Comparison of ENCODE assay signal across 1 cellular context in the genomic region with DNA sequence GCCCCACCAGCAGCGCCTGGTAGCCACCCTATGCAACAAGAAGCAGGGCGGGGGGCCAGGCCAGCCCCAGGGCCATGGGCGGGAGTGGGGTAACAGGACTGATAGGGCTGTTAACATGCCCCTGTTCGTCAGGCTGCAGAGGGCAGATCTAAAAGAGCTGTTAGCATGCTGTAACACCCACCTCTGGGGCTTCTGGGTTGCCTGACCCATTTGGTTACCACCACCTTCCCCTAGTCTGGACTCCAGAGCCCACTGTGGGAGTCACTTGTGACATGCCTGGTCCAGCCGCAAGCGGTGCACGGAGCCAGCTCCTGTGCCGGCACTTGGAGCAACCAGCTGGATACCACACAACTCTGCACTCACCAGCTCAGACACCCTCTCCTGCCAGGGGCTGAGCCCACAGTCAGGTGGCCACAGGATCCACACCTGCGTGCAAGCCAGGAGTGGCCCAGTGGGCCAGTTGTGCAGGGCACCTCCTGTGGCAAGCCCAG.
TF ChIP-seq lines count a peak whose summit lies in the region.

No MANE protein-coding gene starts in this region.

TF ChIP-seq in HepG2, 621 proteins besides CTCF, POLR2A, EP300 and RAD21 (continues in another document):
- TF ChIP-seq ZNF350 (CRISPR knock-in tag; IDR thresholded peaks at IDR 0.05; ENCODE audit: borderline replicate concordance, low read depth) (peak; percentile 52; the same call in 1 of the 2 replicates), GTF2F1 (IDR thresholded peaks at IDR 0.05; ENCODE audit: low read length) (no peak), JUN (CRISPR knock-in tag; IDR thresholded peaks at IDR 0.05) (no peak), ZMYM3 (CRISPR knock-in tag; IDR thresholded peaks at IDR 0.05) (no peak), IRF2 (CRISPR knock-in tag; IDR thresholded peaks at IDR 0.05) (no peak), PRPF4 (IDR thresholded peaks at IDR 0.05; ENCODE audit: low read depth, low read length, poor library complexity, severe bottlenecking) (no peak), MIER2 (CRISPR knock-in tag; IDR thresholded peaks at IDR 0.05) (no peak), MAFG (CRISPR knock-in tag; IDR thresholded peaks at IDR 0.05) (no peak), TOPORS (CRISPR knock-in tag; IDR thresholded peaks at IDR 0.05) (no peak), SRSF1 (optimal IDR thresholded peaks at IDR 0.05; ENCODE audit: low read depth, low read length) (no peak), ZNF225 (CRISPR knock-in tag; IDR thresholded peaks at IDR 0.05) (no peak; the same call in 1 of the 2 replicates), HCFC1 (IDR thresholded peaks at IDR 0.05; ENCODE audit: low read depth, low read length) (no peak), ZNF746 (CRISPR knock-in tag; IDR thresholded peaks at IDR 0.05) (no peak), GLI4 (CRISPR knock-in tag; IDR thresholded peaks at IDR 0.05; ENCODE audit: borderline replicate concordance) (no peak), CHD2 (IDR thresholded peaks at IDR 0.05; ENCODE audit: low read depth, low read length) (no peak), ZNF768 (CRISPR knock-in tag; IDR thresholded peaks at IDR 0.05) (peak; percentile 52; the same call in 1 of the 2 replicates), HIVEP1 (CRISPR knock-in tag; IDR thresholded peaks at IDR 0.05) (peak; percentile 61), PRMT3 (CRISPR knock-in tag; IDR thresholded peaks at IDR 0.05; ENCODE audit: borderline replicate concordance, low read depth) (no peak), ZNF678 (CRISPR knock-in tag; IDR thresholded peaks at IDR 0.05) (no peak), ZNF441 (CRISPR knock-in tag; IDR thresholded peaks at IDR 0.05; ENCODE audit: borderline replicate concordance) (no peak), KLF13 (CRISPR knock-in tag; IDR thresholded peaks at IDR 0.05) (no peak), TEAD3 (CRISPR knock-in tag; optimal IDR thresholded peaks at IDR 0.05; ENCODE audit: borderline replicate concordance) (peak; percentile 32), ZSCAN12 (CRISPR knock-in tag; IDR thresholded peaks at IDR 0.05) (no peak)
- TF ChIP-seq, protein P1, sequence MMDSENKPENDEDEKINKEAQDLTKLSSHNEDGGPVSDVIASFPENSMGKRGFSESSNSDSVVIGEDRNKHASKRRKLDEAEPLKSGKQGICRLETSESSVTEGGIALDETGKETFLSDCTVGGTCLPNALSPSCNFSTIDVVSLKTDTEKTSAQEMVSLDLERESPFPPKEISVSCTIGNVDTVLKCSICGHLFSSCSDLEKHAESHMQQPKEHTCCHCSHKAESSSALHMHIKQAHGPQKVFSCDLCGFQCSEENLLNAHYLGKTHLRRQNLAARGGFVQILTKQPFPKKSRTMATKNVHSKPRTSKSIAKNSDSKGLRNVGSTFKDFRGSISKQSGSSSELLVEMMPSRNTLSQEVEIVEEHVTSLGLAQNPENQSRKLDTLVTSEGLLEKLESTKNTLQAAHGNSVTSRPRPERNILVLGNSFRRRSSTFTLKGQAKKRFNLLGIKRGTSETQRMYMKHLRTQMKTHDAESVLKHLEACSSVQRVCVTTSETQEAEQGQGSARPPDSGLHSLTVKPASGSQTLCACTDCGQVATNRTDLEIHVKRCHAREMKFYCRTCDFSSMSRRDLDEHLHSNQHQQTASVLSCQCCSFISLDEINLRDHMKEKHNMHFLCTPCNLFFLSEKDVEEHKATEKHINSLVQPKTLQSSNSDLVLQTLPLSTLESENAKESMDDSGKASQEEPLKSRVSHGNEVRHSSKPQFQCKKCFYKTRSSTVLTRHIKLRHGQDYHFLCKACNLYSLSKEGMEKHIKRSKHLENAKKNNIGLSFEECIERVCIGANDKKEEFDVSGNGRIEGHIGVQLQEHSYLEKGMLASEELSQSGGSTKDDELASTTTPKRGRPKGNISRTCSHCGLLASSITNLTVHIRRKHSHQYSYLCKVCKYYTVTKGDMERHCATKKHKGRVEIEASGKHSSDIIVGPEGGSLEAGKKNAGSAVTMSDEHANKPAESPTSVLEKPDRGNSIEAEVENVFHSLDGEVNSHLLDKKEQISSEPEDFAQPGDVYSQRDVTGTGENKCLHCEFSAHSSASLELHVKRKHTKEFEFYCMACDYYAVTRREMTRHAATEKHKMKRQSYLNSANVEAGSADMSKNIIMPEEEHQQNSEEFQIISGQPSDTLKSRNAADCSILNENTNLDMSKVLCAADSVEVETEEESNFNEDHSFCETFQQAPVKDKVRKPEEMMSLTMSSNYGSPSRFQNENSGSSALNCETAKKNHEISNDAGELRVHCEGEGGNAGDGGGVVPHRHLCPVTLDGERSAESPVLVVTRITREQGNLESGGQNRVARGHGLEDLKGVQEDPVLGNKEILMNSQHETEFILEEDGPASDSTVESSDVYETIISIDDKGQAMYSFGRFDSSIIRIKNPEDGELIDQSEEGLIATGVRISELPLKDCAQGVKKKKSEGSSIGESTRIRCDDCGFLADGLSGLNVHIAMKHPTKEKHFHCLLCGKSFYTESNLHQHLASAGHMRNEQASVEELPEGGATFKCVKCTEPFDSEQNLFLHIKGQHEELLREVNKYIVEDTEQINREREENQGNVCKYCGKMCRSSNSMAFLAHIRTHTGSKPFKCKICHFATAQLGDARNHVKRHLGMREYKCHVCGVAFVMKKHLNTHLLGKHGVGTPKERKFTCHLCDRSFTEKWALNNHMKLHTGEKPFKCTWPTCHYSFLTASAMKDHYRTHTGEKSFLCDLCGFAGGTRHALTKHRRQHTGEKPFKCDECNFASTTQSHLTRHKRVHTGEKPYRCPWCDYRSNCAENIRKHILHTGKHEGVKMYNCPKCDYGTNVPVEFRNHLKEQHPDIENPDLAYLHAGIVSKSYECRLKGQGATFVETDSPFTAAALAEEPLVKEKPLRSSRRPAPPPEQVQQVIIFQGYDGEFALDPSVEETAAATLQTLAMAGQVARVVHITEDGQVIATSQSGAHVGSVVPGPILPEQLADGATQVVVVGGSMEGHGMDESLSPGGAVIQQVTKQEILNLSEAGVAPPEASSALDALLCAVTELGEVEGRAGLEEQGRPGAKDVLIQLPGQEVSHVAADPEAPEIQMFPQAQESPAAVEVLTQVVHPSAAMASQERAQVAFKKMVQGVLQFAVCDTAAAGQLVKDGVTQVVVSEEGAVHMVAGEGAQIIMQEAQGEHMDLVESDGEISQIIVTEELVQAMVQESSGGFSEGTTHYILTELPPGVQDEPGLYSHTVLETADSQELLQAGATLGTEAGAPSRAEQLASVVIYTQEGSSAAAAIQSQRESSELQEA (CRISPR knock-in tag; IDR thresholded peaks at IDR 0.05; ENCODE audit: not compliant biosample characterization), result no peak
- TF ChIP-seq, protein P2, sequence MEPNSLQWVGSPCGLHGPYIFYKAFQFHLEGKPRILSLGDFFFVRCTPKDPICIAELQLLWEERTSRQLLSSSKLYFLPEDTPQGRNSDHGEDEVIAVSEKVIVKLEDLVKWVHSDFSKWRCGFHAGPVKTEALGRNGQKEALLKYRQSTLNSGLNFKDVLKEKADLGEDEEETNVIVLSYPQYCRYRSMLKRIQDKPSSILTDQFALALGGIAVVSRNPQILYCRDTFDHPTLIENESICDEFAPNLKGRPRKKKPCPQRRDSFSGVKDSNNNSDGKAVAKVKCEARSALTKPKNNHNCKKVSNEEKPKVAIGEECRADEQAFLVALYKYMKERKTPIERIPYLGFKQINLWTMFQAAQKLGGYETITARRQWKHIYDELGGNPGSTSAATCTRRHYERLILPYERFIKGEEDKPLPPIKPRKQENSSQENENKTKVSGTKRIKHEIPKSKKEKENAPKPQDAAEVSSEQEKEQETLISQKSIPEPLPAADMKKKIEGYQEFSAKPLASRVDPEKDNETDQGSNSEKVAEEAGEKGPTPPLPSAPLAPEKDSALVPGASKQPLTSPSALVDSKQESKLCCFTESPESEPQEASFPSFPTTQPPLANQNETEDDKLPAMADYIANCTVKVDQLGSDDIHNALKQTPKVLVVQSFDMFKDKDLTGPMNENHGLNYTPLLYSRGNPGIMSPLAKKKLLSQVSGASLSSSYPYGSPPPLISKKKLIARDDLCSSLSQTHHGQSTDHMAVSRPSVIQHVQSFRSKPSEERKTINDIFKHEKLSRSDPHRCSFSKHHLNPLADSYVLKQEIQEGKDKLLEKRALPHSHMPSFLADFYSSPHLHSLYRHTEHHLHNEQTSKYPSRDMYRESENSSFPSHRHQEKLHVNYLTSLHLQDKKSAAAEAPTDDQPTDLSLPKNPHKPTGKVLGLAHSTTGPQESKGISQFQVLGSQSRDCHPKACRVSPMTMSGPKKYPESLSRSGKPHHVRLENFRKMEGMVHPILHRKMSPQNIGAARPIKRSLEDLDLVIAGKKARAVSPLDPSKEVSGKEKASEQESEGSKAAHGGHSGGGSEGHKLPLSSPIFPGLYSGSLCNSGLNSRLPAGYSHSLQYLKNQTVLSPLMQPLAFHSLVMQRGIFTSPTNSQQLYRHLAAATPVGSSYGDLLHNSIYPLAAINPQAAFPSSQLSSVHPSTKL (CRISPR knock-in tag; IDR thresholded peaks at IDR 0.05), result no peak
- TF ChIP-seq, protein P3, sequence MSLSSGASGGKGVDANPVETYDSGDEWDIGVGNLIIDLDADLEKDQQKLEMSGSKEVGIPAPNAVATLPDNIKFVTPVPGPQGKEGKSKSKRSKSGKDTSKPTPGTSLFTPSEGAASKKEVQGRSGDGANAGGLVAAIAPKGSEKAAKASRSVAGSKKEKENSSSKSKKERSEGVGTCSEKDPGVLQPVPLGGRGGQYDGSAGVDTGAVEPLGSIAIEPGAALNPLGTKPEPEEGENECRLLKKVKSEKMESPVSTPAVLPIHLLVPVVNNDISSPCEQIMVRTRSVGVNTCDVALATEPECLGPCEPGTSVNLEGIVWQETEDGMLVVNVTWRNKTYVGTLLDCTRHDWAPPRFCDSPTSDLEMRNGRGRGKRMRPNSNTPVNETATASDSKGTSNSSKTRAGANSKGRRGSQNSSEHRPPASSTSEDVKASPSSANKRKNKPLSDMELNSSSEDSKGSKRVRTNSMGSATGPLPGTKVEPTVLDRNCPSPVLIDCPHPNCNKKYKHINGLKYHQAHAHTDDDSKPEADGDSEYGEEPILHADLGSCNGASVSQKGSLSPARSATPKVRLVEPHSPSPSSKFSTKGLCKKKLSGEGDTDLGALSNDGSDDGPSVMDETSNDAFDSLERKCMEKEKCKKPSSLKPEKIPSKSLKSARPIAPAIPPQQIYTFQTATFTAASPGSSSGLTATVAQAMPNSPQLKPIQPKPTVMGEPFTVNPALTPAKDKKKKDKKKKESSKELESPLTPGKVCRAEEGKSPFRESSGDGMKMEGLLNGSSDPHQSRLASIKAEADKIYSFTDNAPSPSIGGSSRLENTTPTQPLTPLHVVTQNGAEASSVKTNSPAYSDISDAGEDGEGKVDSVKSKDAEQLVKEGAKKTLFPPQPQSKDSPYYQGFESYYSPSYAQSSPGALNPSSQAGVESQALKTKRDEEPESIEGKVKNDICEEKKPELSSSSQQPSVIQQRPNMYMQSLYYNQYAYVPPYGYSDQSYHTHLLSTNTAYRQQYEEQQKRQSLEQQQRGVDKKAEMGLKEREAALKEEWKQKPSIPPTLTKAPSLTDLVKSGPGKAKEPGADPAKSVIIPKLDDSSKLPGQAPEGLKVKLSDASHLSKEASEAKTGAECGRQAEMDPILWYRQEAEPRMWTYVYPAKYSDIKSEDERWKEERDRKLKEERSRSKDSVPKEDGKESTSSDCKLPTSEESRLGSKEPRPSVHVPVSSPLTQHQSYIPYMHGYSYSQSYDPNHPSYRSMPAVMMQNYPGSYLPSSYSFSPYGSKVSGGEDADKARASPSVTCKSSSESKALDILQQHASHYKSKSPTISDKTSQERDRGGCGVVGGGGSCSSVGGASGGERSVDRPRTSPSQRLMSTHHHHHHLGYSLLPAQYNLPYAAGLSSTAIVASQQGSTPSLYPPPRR (CRISPR knock-in tag; IDR thresholded peaks at IDR 0.05; ENCODE audit: borderline replicate concordance), result no peak
- TF ChIP-seq, protein P4, sequence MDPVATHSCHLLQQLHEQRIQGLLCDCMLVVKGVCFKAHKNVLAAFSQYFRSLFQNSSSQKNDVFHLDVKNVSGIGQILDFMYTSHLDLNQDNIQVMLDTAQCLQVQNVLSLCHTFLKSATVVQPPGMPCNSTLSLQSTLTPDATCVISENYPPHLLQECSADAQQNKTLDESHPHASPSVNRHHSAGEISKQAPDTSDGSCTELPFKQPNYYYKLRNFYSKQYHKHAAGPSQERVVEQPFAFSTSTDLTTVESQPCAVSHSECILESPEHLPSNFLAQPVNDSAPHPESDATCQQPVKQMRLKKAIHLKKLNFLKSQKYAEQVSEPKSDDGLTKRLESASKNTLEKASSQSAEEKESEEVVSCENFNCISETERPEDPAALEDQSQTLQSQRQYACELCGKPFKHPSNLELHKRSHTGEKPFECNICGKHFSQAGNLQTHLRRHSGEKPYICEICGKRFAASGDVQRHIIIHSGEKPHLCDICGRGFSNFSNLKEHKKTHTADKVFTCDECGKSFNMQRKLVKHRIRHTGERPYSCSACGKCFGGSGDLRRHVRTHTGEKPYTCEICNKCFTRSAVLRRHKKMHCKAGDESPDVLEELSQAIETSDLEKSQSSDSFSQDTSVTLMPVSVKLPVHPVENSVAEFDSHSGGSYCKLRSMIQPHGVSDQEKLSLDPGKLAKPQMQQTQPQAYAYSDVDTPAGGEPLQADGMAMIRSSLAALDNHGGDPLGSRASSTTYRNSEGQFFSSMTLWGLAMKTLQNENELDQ (CRISPR knock-in tag; IDR thresholded peaks at IDR 0.05; ENCODE audit: borderline replicate concordance), result no peak
- TF ChIP-seq, protein P5, sequence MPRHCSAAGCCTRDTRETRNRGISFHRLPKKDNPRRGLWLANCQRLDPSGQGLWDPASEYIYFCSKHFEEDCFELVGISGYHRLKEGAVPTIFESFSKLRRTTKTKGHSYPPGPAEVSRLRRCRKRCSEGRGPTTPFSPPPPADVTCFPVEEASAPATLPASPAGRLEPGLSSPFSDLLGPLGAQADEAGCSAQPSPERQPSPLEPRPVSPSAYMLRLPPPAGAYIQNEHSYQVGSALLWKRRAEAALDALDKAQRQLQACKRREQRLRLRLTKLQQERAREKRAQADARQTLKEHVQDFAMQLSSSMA (CRISPR knock-in tag; IDR thresholded peaks at IDR 0.05), result no peak
- TF ChIP-seq, protein P6, sequence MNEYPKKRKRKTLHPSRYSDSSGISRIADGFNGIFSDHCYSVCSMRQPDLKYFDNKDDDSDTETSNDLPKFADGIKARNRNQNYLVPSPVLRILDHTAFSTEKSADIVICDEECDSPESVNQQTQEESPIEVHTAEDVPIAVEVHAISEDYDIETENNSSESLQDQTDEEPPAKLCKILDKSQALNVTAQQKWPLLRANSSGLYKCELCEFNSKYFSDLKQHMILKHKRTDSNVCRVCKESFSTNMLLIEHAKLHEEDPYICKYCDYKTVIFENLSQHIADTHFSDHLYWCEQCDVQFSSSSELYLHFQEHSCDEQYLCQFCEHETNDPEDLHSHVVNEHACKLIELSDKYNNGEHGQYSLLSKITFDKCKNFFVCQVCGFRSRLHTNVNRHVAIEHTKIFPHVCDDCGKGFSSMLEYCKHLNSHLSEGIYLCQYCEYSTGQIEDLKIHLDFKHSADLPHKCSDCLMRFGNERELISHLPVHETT (CRISPR knock-in tag; conservative IDR thresholded peaks at IDR 0.05), result no peak
- TF ChIP-seq, protein P7, sequence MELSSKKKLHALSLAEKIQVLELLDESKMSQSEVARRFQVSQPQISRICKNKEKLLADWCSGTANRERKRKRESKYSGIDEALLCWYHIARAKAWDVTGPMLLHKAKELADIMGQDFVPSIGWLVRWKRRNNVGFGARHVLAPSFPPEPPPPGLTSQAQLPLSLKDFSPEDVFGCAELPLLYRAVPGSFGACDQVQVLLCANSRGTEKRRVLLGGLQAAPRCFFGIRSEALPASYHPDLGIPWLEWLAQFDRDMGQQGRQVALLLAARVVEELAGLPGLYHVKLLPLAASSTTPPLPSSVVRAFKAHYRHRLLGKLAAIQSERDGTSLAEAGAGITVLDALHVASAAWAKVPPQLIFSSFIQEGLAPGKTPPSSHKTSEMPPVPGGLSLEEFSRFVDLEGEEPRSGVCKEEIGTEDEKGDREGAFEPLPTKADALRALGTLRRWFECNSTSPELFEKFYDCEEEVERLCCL (CRISPR knock-in tag; IDR thresholded peaks at IDR 0.05; ENCODE audit: borderline replicate concordance), result no peak
